Comparison of ENCODE assay signal across 8 cellular contexts in the genomic region with DNA sequence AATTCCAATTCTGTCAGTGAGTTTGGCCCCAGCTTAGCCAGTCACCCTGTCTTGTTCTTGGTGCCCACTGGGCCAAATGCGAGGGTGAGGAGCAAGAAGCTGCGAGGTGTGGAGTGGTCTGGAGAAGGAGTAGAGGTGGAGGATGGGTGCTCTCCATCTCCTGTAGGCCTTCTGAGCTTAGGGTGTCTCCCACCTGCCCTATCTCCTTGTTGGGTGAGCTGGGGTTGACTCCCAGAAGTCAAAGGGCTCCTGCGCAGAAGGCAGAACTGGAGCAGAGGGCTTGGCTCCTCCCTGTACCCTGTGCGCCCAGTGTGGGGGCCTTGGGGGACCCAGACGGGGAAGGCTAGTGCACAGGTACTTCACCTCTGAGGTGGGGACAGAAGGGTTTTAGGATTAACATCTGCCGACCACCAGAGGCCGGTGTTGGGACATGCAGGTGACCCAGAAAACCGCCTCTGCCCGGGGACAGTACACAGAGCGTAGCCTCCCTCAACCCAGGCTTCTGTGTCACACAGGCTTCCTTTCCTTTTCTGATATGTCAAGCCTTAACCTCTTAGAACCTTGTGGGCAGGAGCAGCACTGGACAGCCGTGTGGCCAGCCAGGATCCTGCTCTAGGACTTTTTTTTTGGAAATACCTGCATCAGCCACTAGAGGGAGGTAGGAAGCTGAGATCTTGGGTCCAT. TPM values are rescaled to one million over a fixed set of nuclear protein-coding genes. Genes with fewer than 3 reads are reported as not detected.
DNase-seq lines count a peak whose midpoint lies in the region; ATAC-seq and TF ChIP-seq lines count a peak whose summit lies in the region.

No MANE protein-coding gene starts in this region.

- peaks cover 3% of the 10 kb centered on the region for H3K27me3 Mint-ChIP-seq in activated CD4-positive, alpha-beta T cell treated with anti-CD3 and anti-CD28 coated beads for 36 hours
- H3K27me3 Mint-ChIP-seq in activated T-cell treated with anti-CD3 and anti-CD28 coated beads, Interleukin-2, amount 50 U/mL, for 24 hours = peaks cover 2% of the 10 kb centered on the region

- H3K4me1 ChIP-seq in neutrophil (ENCODE audit: control insufficient read depth in 1 of 2, insufficient read depth in 1 of 2, low read depth in 1 of 2, low read length in 1 of 2) = peaks cover 0 to 3% of the 10 kb centered on the region in 2 experiments

- POLR2A ChIA-PET in activated CD4-positive, alpha-beta T cell treated with anti-CD3 and anti-CD28 coated beads for 36 hours (lab: Charles Lee) = interaction anchor here (0.6 to 1.1 kb wide), 2 partner anchors 10 to 136 kb away, joined by 3 to 4 read pairs; no protein-coding TSS in a partner anchor

- intact Hi-C loops in activated CD4-positive, alpha-beta T cell treated with anti-CD3 and anti-CD28 coated beads for 36 hours (cut with DNase I, micrococcal nuclease) = loop anchor here (1.0 to 5.0 kb wide), 7 partner anchors 46 to 294 kb away; partner anchors contain the start of gene KIF3A (in 1 of the 2)

- H3K36me3 Mint-ChIP-seq in activated CD4-positive, alpha-beta T cell treated with anti-CD3 and anti-CD28 coated beads for 36 hours (ENCODE audit: low read depth) = no peaks in the 10 kb centered on the region
- H3K36me3 Mint-ChIP-seq in activated T-cell treated with anti-CD3 and anti-CD28 coated beads, Interleukin-2, amount 50 U/mL, for 24 hours (ENCODE audit: low read depth) = no peaks in the 10 kb centered on the region

- no peaks in the 10 kb centered on the region for H3K36me3 ChIP-seq in neutrophil

- no peak overlapping the region for H3K27ac Mint-ChIP-seq in activated CD4-positive, alpha-beta T cell treated with anti-CD3 and anti-CD28 coated beads for 36 hours
- H3K27ac Mint-ChIP-seq in activated T-cell treated with anti-CD3 and anti-CD28 coated beads, Interleukin-2, amount 50 U/mL, for 24 hours = no peak overlapping the region

- no peaks in the 10 kb centered on the region for H3K9me3 ChIP-seq in neutrophil

- H3K9me3 Mint-ChIP-seq in activated CD4-positive, alpha-beta T cell treated with anti-CD3 and anti-CD28 coated beads for 36 hours (ENCODE audit: low read depth) = no peaks in the 10 kb centered on the region
- H3K9me3 Mint-ChIP-seq in activated T-cell treated with anti-CD3 and anti-CD28 coated beads, Interleukin-2, amount 50 U/mL, for 24 hours = peaks cover 2% of the 10 kb centered on the region

- TF ChIP-seq CTCF in fibroblast of villous mesenchyme (IDR thresholded peaks at IDR 0.05; ENCODE audit: insufficient read depth, low read depth, low read length) = peak; percentile 88
- peak; percentile 77 for TF ChIP-seq CTCF in neutrophil (IDR thresholded peaks at IDR 0.05)

- peaks cover 39% of the 10 kb centered on the region for H3K4me1 Mint-ChIP-seq in activated CD4-positive, alpha-beta T cell treated with anti-CD3 and anti-CD28 coated beads for 36 hours
- peaks cover 44% of the 10 kb centered on the region for H3K4me1 Mint-ChIP-seq in activated T-cell treated with anti-CD3 and anti-CD28 coated beads, Interleukin-2, amount 50 U/mL, for 24 hours (ENCODE audit: low read depth)

- peak; percentile 60 for DNase-seq in activated CD4-positive, alpha-beta T cell treated with anti-CD3 and anti-CD28 coated beads for 36 hours
- no peak for DNase-seq in activated CD4-positive, alpha-beta T cell treated with anti-CD3 and anti-CD28 coated beads for 1 hour
- DNase-seq in NCI-H82 (lab: John Stamatoyannopoulos, UW) (peak; percentile 67), fibroblast of villous mesenchyme (ENCODE audit: low read depth) (peak; percentile 53)
- peak; percentile 69 for DNase-seq in activated T-cell treated with anti-CD3 and anti-CD28 coated beads, Interleukin-2, amount 50 U/mL, for 24 hours

- CTCF ChIA-PET in activated CD4-positive, alpha-beta T cell treated with anti-CD3 and anti-CD28 coated beads for 36 hours (lab: Charles Lee) = interaction anchor here (0.7 to 3.0 kb wide), 30 partner anchors 10 to 333 kb away, joined by 3 to 38 read pairs (median 4); partner anchors contain the start of genes IL5 and RAD50

- H3K27ac ChIP-seq in neutrophil = no peak overlapping the region

- ATAC-seq in activated CD4-positive, alpha-beta T cell treated with anti-CD3 and anti-CD28 coated beads for 36 hours = peak; percentile 34
- ATAC-seq in HG03342 (IDR thresholded peaks at IDR 0.05; ENCODE audit: unreplicated experiment) (peak; percentile 30), GM19023 (IDR thresholded peaks at IDR 0.05; ENCODE audit: unreplicated experiment) (no peak)

- H3K4me3 ChIP-seq in fibroblast of villous mesenchyme (ENCODE audit: low read depth, low read length) (no peak overlapping the region), neutrophil (ENCODE audit: low read depth in 1 of 2, low read length in 1 of 2) (no peak overlapping the region)

- no peak overlapping the region for H3K4me3 Mint-ChIP-seq in activated CD4-positive, alpha-beta T cell treated with anti-CD3 and anti-CD28 coated beads for 36 hours
- H3K4me3 Mint-ChIP-seq in activated T-cell treated with anti-CD3 and anti-CD28 coated beads, Interleukin-2, amount 50 U/mL, for 24 hours = no peak overlapping the region

- peaks cover 16% of the 10 kb centered on the region for H3K27me3 ChIP-seq in neutrophil

RNA-seq across cellular contexts. Expression of gene IL5, which starts 16.9 kb away (rescaled TPM):
- total RNA-seq in activated CD4-positive, alpha-beta T cell treated with anti-CD3 and anti-CD28 coated beads for 36 hours = 1 to 10 TPM in 1 of 2 experiments, under 1 TPM in 1; 0.69 to 1.6 TPM
- total RNA-seq in fibroblast of villous mesenchyme = not detected in 2 replicates

RNA-seq across cellular contexts. Expression of gene RAD50, which starts 30.3 kb away (rescaled TPM):
- 10 to 100 TPM; 46.0 to 51.3 TPM for total RNA-seq in activated CD4-positive, alpha-beta T cell treated with anti-CD3 and anti-CD28 coated beads for 36 hours
- total RNA-seq in fibroblast of villous mesenchyme = 33.8 and 46.6 TPM in 2 replicates

RNA-seq across cellular contexts. Expression of gene IRF1, which starts 35.9 kb away (rescaled TPM):
- 100 to 1,000 TPM; 121 to 130 TPM for total RNA-seq in activated CD4-positive, alpha-beta T cell treated with anti-CD3 and anti-CD28 coated beads for 36 hours
- total RNA-seq in fibroblast of villous mesenchyme = 27.1 and 56.6 TPM in 2 replicates
